Comparison of ENCODE assay signal across 9 cellular contexts in the genomic region with DNA sequence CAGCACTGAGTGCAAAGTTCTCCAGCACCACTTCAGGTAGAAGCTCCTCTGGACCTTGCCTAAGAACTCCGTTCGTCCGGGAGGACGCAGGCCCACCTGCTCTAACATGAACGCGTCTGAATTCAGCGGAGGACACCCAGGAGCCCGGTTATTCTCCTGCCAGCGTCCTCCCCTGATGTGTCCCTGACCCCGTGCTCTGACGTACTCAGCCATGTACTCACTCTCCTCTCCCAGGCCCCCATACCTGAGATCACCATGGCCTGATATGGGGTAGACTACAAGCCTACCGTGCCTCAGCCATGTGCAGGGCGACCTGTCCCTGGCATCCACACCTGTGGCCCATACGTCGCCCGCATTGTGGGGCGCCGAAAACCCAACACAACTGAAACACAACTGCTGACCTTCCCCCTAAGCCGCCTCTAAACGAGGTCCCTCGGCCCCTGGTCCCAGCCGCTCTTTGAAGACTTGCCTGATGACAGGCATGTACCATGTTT. TPM values are rescaled to one million over a fixed set of nuclear protein-coding genes. Genes with fewer than 3 reads are reported as not detected.
DNase-seq lines count a peak whose midpoint lies in the region; ATAC-seq and TF ChIP-seq lines count a peak whose summit lies in the region.
"Had no signal": no experiment of that assay in that cellular context is flagged by ENCODE, and none has a peak within 500 bp of the region (broad histone marks: within the 10 kb centered on the region; RNA-seq: fewer than 3 reads in every experiment).

No MANE protein-coding gene starts in this region.

- DNase-seq in GM20000 (ENCODE audit: low spot score) (peak; percentile 34), NCI-H526 treated with DMSO at 0.1 percent for 48 hours (lab: John Stamatoyannopoulos, UW) (peak; percentile 19), dermis blood vessel endothelial cell (peak; percentile 24), HT-29 (ENCODE audit: low spot score) (no peak), NCI-H1092 (lab: John Stamatoyannopoulos, UW) (no peak)
- no peak for DNase-seq in activated CD8-positive, alpha-beta memory T cell treated with anti-CD3 and anti-CD28 coated beads, Interleukin-2, amount 50 U/mL, for 48 hours

- no peaks in the 10 kb centered on the region for H3K27me3 ChIP-seq in muscle layer of colon (ENCODE audit: control insufficient read depth in 1 of 2, insufficient read depth in 2 of 2, low read length in 2 of 2)

- peak overlapping the region; percentile 93 to 100 for H3K4me3 ChIP-seq in muscle layer of colon (ENCODE audit: low read depth in 1 of 2, low read length in 2 of 2)

- no peak for ATAC-seq in HG02571 (IDR thresholded peaks at IDR 0.05; ENCODE audit: unreplicated experiment)

- peak overlapping the region; percentile 72 for H3K9ac ChIP-seq in muscle layer of colon (ENCODE audit: low read length)

- TF ChIP-seq CTCF in GM20000 (IDR thresholded peaks at IDR 0.05; ENCODE audit: extremely low read depth, missing control alignments) = no peak

- no peaks in the 10 kb centered on the region for H3K36me3 ChIP-seq in muscle layer of colon (ENCODE audit: insufficient read depth, low read length)

- H3K27ac ChIP-seq in muscle layer of colon (ENCODE audit: low read depth, low read length) = peak overlapping the region; percentile 98

- H3K9me3 ChIP-seq in muscle layer of colon (ENCODE audit: low read length) = no peaks in the 10 kb centered on the region

- H3K4me1 ChIP-seq in muscle layer of colon (ENCODE audit: insufficient read depth, low read length) = peaks cover 20% of the 10 kb centered on the region

RNA-seq across cellular contexts. Expression of gene ZNF584, which starts 0.7 kb away (rescaled TPM):
- 8.2 and 12.0 TPM in 2 replicates for total RNA-seq in dermis blood vessel endothelial cell
- total RNA-seq in HT-29 (2014; rRNA removed; shearing (Covaris generic)) = 26.6 and 33.1 TPM in 2 replicates

RNA-seq across cellular contexts. Expression of gene RNF225, which starts 12.2 kb away (rescaled TPM):
- total RNA-seq in dermis blood vessel endothelial cell = not detected in 2 replicates
- 0.58 and 0.99 TPM in 2 replicates for total RNA-seq in HT-29 (2014; rRNA removed; shearing (Covaris generic))
- total RNA-seq: subcutaneous adipose tissue had no signal

RNA-seq across cellular contexts. Expression of gene RPS5, which starts 20.6 kb away (rescaled TPM):
- total RNA-seq in dermis blood vessel endothelial cell = 1,348 and 2,550 TPM in 2 replicates
- total RNA-seq in HT-29 (2014; rRNA removed; shearing (Covaris generic)) = 5,822 and 6,132 TPM in 2 replicates

RNA-seq across cellular contexts. Expression of gene ZNF837, which starts 26.9 kb away (rescaled TPM):
- 3.5 and 4.1 TPM in 2 replicates for total RNA-seq in dermis blood vessel endothelial cell
- total RNA-seq in HT-29 (2014; rRNA removed; shearing (Covaris generic)) = 8.3 and 10.4 TPM in 2 replicates

RNA-seq across cellular contexts. Expression of gene ZNF132, which starts 32.2 kb away (rescaled TPM):
- 7.5 and 7.6 TPM in 2 replicates for total RNA-seq in dermis blood vessel endothelial cell
- not detected in 2 replicates for total RNA-seq in HT-29 (2014; rRNA removed; shearing (Covaris generic))

Comparison
In these comparisons a context has a peak if more than half of its experiments do, and no peak if none do; other contexts are left out.
1. DNase-seq: peak in GM20000 (single experiment), NCI-H526 treated with DMSO at 0.1 percent for 48 hours (single experiment) and dermis blood vessel endothelial cell (single experiment); none in HT-29 (single experiment), activated CD8-positive, alpha-beta memory T cell treated with anti-CD3 and anti-CD28 coated beads, Interleukin-2, amount 50 U/mL, for 48 hours (single experiment) and NCI-H1092 (single experiment).